In genomic region chr5:13786016-13786415, GRCh38 we compare ENCODE assay signal across 33 cellular contexts.
"Had no signal": no experiment of that assay in that cellular context is flagged by ENCODE, and none has a peak within 500 bp of the region (broad histone marks: within the 10 kb centered on the region; RNA-seq: fewer than 3 reads in every experiment).

No MANE protein-coding gene starts in this region.

- DNase-seq: Karpas-422, Kasumi-1, MG63, MM.1S, MV-4-11, NCI-H1048, NCI-H1092, NCI-H1092 treated with DMSO at 0.1 percent for 48 hours, NCI-H1105, NCI-H1105 treated with DMSO at 0.1 percent for 48 hours, NCI-H1417, NCI-H1417 treated with DMSO at 0.1 percent for 48 hours, NCI-H1436, NCI-H1436 treated with DMSO at 0.1 percent for 48 hours, NCI-H146, NCI-H1694, NCI-H1694 treated with DMSO at 0.1 percent for 48 hours, NCI-H187, NCI-H187 treated with DMSO at 0.1 percent for 48 hours, NCI-H1930, NCI-H2029, NCI-H2029 treated with DMSO at 0.1 percent for 48 hours, NCI-H2081, NCI-H2081 treated with DMSO at 0.1 percent for 48 hours, NCI-H2107, NCI-H2171, NCI-H2171 treated with DMSO at 0.1 percent for 48 hours, NCI-H2227 treated with DMSO at 0.1 percent for 48 hours, NCI-H226, NCI-H345, NCI-H446, NCI-H446 treated with DMSO at 0.1 percent for 48 hours, NCI-H510A had no signal
